ENCODE assay signal across 17 cellular contexts in genomic region chr1:175511496-175511895, GRCh38.
DNase-seq lines count a peak whose midpoint lies in the region; ATAC-seq and TF ChIP-seq lines count a peak whose summit lies in the region.
"Had no signal": no experiment of that assay in that cellular context is flagged by ENCODE, and none has a peak within 500 bp of the region (broad histone marks: within the 10 kb centered on the region; RNA-seq: fewer than 3 reads in every experiment).

No MANE protein-coding gene starts in this region.

- H3K9ac ChIP-seq in endodermal cell (ENCODE audit: extremely low read depth, low read length, poor library complexity, severe bottlenecking), result no peak overlapping the region
- H3K9ac ChIP-seq: GM23248, KMS-11 had no signal

- H3K9me3 ChIP-seq in endodermal cell (ENCODE audit: control insufficient read depth, low read length) (peaks cover 4% of the 10 kb centered on the region), upper lobe of right lung (no peaks in the 10 kb centered on the region)

- no peak for TF ChIP-seq CTCF in GM20000 (IDR thresholded peaks at IDR 0.05; ENCODE audit: extremely low read depth, missing control alignments)
- TF ChIP-seq CTCF in endodermal cell (conservative IDR thresholded peaks at IDR 0.05), result no peak
- no peak for TF ChIP-seq CTCF in upper lobe of right lung (IDR thresholded peaks at IDR 0.05)

- intact Hi-C loops in upper lobe of right lung (cut with DNase I), result no loop called here
- intact Hi-C loops in head of caudate nucleus (cut with DNase I), result no loop called here

- H3K27ac ChIP-seq in endodermal cell (ENCODE audit: low read depth, low read length), result no peak overlapping the region
- no peak overlapping the region for H3K27ac ChIP-seq in upper lobe of right lung
- H3K27ac ChIP-seq: brain microvascular endothelial cell, GM23248, KMS-11, lower lobe of right lung, right atrium auricular region had no signal

- H3K27me3 ChIP-seq in endodermal cell (ENCODE audit: control insufficient read depth, insufficient read depth, low read length, poor library complexity, severe bottlenecking), result no peaks in the 10 kb centered on the region
- H3K27me3 ChIP-seq in upper lobe of right lung, result no peaks in the 10 kb centered on the region
- H3K27me3 ChIP-seq: brain microvascular endothelial cell, right atrium auricular region had no signal

- H3K9me3 Mint-ChIP-seq in endodermal cell, result no peaks in the 10 kb centered on the region
- H3K9me3 Mint-ChIP-seq in T-helper 2 cell treated with Interferon-gamma antibody and Interleukin-4, amounts not matched to agents 5 μg/mL and 100 μg/mL, for 36 hours, result no peaks in the 10 kb centered on the region

- H3K27me3 Mint-ChIP-seq in endodermal cell (ENCODE audit: insufficient read depth), result peaks cover 13% of the 10 kb centered on the region
- H3K27me3 Mint-ChIP-seq in T-helper 2 cell treated with Interferon-gamma antibody and Interleukin-4, amounts not matched to agents 5 μg/mL and 100 μg/mL, for 36 hours (ENCODE audit: low read depth), result peaks cover 30% of the 10 kb centered on the region

- ATAC-seq in upper lobe of right lung (peak; percentile 36), HG03280 (IDR thresholded peaks at IDR 0.05; ENCODE audit: unreplicated experiment) (no peak)
- ATAC-seq: lower lobe of right lung had no signal

- DNase-seq in GM20000 (ENCODE audit: low spot score), result peak; percentile 21
- DNase-seq in NOMO-1 treated with DMSO at 0.1 percent for 48 hours (lab: John Stamatoyannopoulos, UW; ENCODE audit: unreplicated experiment), result peak; percentile 77
- peak; percentile 63 for DNase-seq in endodermal cell
- DNase-seq in upper lobe of right lung, result no peak
- no peak for DNase-seq in T-helper 2 cell treated with Interferon-gamma antibody and Interleukin-4, amounts not matched to agents 5 μg/mL and 100 μg/mL, for 36 hours (ENCODE audit: low spot score)
- no peak for DNase-seq in head of caudate nucleus
- DNase-seq: brain microvascular endothelial cell; DMS79 treated with DMSO at 0.1 percent for 48 hours; GM23248; hippocampal formation; lower lobe of right lung; NCI-H1417 treated with DMSO at 0.1 percent for 48 hours; NCI-H510A treated with DMSO at 0.1 percent for 48 hours; NK-92 treated with Interleukin-12 subunit alpha and Interleukin-12 subunit beta, amount 100 ng/mL, for 24 hours had no signal

- H3K4me3 Mint-ChIP-seq in endodermal cell, result no peak overlapping the region
- no peak overlapping the region for H3K4me3 Mint-ChIP-seq in T-helper 2 cell treated with Interferon-gamma antibody and Interleukin-4, amounts not matched to agents 5 μg/mL and 100 μg/mL, for 36 hours

- no peak overlapping the region for H3K4me3 ChIP-seq in endodermal cell (ENCODE audit: low read length)
- no peak overlapping the region for H3K4me3 ChIP-seq in upper lobe of right lung
- H3K4me3 ChIP-seq: GM23248, lower lobe of right lung, right atrium auricular region had no signal

- no peak overlapping the region for H3K27ac Mint-ChIP-seq in endodermal cell
- no peak overlapping the region for H3K27ac Mint-ChIP-seq in T-helper 2 cell treated with Interferon-gamma antibody and Interleukin-4, amounts not matched to agents 5 μg/mL and 100 μg/mL, for 36 hours

- H3K36me3 ChIP-seq in endodermal cell (ENCODE audit: control insufficient read depth, insufficient read depth, low read length) (no peaks in the 10 kb centered on the region), upper lobe of right lung (no peaks in the 10 kb centered on the region)
- H3K36me3 ChIP-seq: brain microvascular endothelial cell, lower lobe of right lung, right atrium auricular region had no signal

- H3K36me3 Mint-ChIP-seq in endodermal cell (ENCODE audit: low read depth), result no peaks in the 10 kb centered on the region
- no peaks in the 10 kb centered on the region for H3K36me3 Mint-ChIP-seq in T-helper 2 cell treated with Interferon-gamma antibody and Interleukin-4, amounts not matched to agents 5 μg/mL and 100 μg/mL, for 36 hours (ENCODE audit: low read depth)

- H3K4me1 ChIP-seq in endodermal cell (ENCODE audit: control insufficient read depth, insufficient read depth, low read length) (no peaks in the 10 kb centered on the region), upper lobe of right lung (peaks cover 3% of the 10 kb centered on the region)
- H3K4me1 ChIP-seq: lower lobe of right lung had no signal

- peaks cover 5% of the 10 kb centered on the region for H3K4me1 Mint-ChIP-seq in endodermal cell
- peaks cover 10% of the 10 kb centered on the region for H3K4me1 Mint-ChIP-seq in T-helper 2 cell treated with Interferon-gamma antibody and Interleukin-4, amounts not matched to agents 5 μg/mL and 100 μg/mL, for 36 hours (ENCODE audit: low read depth)

- WGBS in endodermal cell (ENCODE audit: insufficient coverage in 1 of 2, insufficient read length in 1 of 2), 2 experiments, result 85 to 89% methylated on average over 2 to 3 of the region's 3 CpGs

Comparison
In these comparisons a context has a peak if more than half of its experiments do, and no peak if none do; other contexts are left out.
1. DNase-seq: peak in GM20000 (single experiment), NOMO-1 treated with DMSO at 0.1 percent for 48 hours (single experiment) and endodermal cell (single experiment); none in upper lobe of right lung (single experiment), T-helper 2 cell treated with Interferon-gamma antibody and Interleukin-4, amounts not matched to agents 5 μg/mL and 100 μg/mL, for 36 hours (single experiment) and head of caudate nucleus (0 of 42).